ENCODE assay signal across 8 cellular contexts in the genomic region with DNA sequence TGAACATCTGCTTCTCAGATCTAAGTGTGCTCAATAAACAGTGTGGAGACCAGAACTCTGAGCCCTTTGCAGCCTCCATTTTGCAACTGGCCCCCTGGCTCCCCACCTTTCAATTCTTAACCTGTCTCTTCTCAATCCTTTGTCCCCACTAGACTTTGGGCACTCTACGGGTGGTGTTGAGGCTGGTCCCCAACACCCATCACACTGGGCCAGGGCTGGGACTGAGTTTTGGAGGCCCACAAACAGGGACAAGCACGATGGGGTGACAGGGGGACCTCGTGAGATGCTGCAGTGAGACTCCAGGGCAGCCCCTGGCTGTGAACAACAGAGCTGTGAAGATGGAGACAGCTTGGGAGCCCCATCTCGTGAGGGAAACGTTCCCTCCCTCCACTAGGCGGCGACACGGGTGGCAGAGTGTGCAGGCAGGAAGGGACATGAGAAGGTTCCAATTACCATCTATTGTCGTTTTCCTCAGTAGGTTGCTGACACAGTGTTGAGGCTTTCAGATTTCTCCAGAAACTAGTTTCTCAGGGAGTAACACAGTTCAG. TPM values are rescaled to one million over a fixed set of nuclear protein-coding genes. Genes with fewer than 3 reads are reported as not detected.
A peak's percentile ranks its signal among the peaks of the same experiment; 100 is the strongest.
DNase-seq lines count a peak whose midpoint lies in the region; ATAC-seq and TF ChIP-seq lines count a peak whose summit lies in the region.

No MANE protein-coding gene starts in this region.

- peak overlapping the region; percentile 74 for H3K4me3 ChIP-seq in osteoblast (ENCODE audit: insufficient read depth, low read length)

- H3K27ac ChIP-seq in osteoblast (ENCODE audit: low read depth, low read length): no peak overlapping the region

- H3K36me3 Mint-ChIP-seq in IgD-negative memory B cell: no peaks in the 10 kb centered on the region
- peaks cover 42% of the 10 kb centered on the region for H3K36me3 Mint-ChIP-seq in effector memory CD8-positive, alpha-beta T cell (ENCODE audit: insufficient read depth)

- peaks cover 32% of the 10 kb centered on the region for H3K4me1 ChIP-seq in osteoblast (ENCODE audit: insufficient read depth, low read length)

- peak overlapping the region in 2 of 3 donors; percentile 41 to 80 for H3K27ac Mint-ChIP-seq in IgD-negative memory B cell
- peak overlapping the region; percentile 69 to 78 for H3K27ac Mint-ChIP-seq in effector memory CD8-positive, alpha-beta T cell

- peaks cover 49% of the 10 kb centered on the region for H3K79me2 ChIP-seq in osteoblast (ENCODE audit: insufficient read depth, low read length)

- no peaks in the 10 kb centered on the region for H3K9me3 Mint-ChIP-seq in IgD-negative memory B cell
- no peaks in the 10 kb centered on the region for H3K9me3 Mint-ChIP-seq in effector memory CD8-positive, alpha-beta T cell

- peaks cover 4% of the 10 kb centered on the region for H3K27me3 Mint-ChIP-seq in IgD-negative memory B cell
- H3K27me3 Mint-ChIP-seq in effector memory CD8-positive, alpha-beta T cell: no peaks in the 10 kb centered on the region

- peak overlapping the region; percentile 90 for H3K4me2 ChIP-seq in osteoblast (ENCODE audit: insufficient read depth, low read length)

- peaks cover 35 to 42% (median 35%) of the 10 kb centered on the region in 3 donors for H3K4me1 Mint-ChIP-seq in IgD-negative memory B cell
- peaks cover 34 to 40% of the 10 kb centered on the region in 2 donors for H3K4me1 Mint-ChIP-seq in effector memory CD8-positive, alpha-beta T cell (ENCODE audit: low read depth in 2 of 2)

- H3K27me3 ChIP-seq in osteoblast (ENCODE audit: insufficient read depth, low read length): no peaks in the 10 kb centered on the region

- peaks cover under 1% of the 10 kb centered on the region for H3K36me3 ChIP-seq in osteoblast (ENCODE audit: insufficient read depth, low read length)

- no peaks in the 10 kb centered on the region for H3K9me3 ChIP-seq in osteoblast (ENCODE audit: low read depth, low read length)

- peak; percentile 62 for TF ChIP-seq CTCF in osteoblast (IDR thresholded peaks at IDR 0.05; ENCODE audit: extremely low read depth, low read depth, low read length)

- no peak overlapping the region for H2AFZ ChIP-seq in osteoblast (ENCODE audit: low read length)

- DNase-seq in DMS114 treated with DMSO at 0.1 percent for 48 hours (lab: John Stamatoyannopoulos, UW; ENCODE audit: unreplicated experiment): peak; percentile 10
- DNase-seq in activated CD4-positive, alpha-beta T cell treated with anti-CD3 and anti-CD28 coated beads for 48 hours: peak; percentile 83
- peak; percentile 72 to 75 (median 72) for DNase-seq in effector memory CD8-positive, alpha-beta T cell
- DNase-seq in osteoblast (ENCODE audit: insufficient read length, low spot score, missing footprints): peak; percentile 95

- peak overlapping the region; percentile 33 to 81 (median 63) for H3K4me3 Mint-ChIP-seq in IgD-negative memory B cell
- peak overlapping the region; percentile 27 to 62 for H3K4me3 Mint-ChIP-seq in effector memory CD8-positive, alpha-beta T cell

- peaks cover 30% of the 10 kb centered on the region for H4K20me1 ChIP-seq in osteoblast (ENCODE audit: insufficient read depth, low read length)

- ATAC-seq in effector memory CD8-positive, alpha-beta T cell (replicated peaks): no peak
- ATAC-seq in GM21381 (IDR thresholded peaks at IDR 0.05; ENCODE audit: unreplicated experiment) (no peak), GM19035 (IDR thresholded peaks at IDR 0.05; ENCODE audit: unreplicated experiment) (no peak), HG03354 (IDR thresholded peaks at IDR 0.05; ENCODE audit: poor library complexity, severe bottlenecking, unreplicated experiment) (no peak)

RNA-seq across cellular contexts. Expression of gene ANKMY1, which starts 1.2 kb away (rescaled TPM):
- 18.4 TPM for polyA plus RNA-seq in IgD-negative memory B cell
- total RNA-seq in osteoblast: 11.2 and 11.5 TPM in 2 replicates

RNA-seq across cellular contexts. Expression of gene DUSP28, which starts 3.5 kb away (rescaled TPM):
- polyA plus RNA-seq in IgD-negative memory B cell: 23.4 TPM
- 3.2 and 4.7 TPM in 2 replicates for total RNA-seq in osteoblast

RNA-seq across cellular contexts. Expression of gene RNPEPL1, which starts 11.7 kb away (rescaled TPM):
- 22.6 TPM for polyA plus RNA-seq in IgD-negative memory B cell
- 13.0 and 14.7 TPM in 2 replicates for total RNA-seq in osteoblast

RNA-seq across cellular contexts. Expression of gene CAPN10, which starts 29.9 kb away (rescaled TPM):
- polyA plus RNA-seq in IgD-negative memory B cell: 18.2 TPM
- total RNA-seq in osteoblast: 21.0 and 22.1 TPM in 2 replicates

Comparison
In these comparisons a context has a peak if more than half of its experiments do, and no peak if none do; other contexts are left out.
1. DNase-seq: peak in every context shown above with its lines; median percentile 95 in osteoblast; 83 in activated CD4-positive, alpha-beta T cell treated with anti-CD3 and anti-CD28 coated beads for 48 hours; 72 in effector memory CD8-positive, alpha-beta T cell; 10 in DMS114 treated with DMSO at 0.1 percent for 48 hours.